In the genomic region with DNA sequence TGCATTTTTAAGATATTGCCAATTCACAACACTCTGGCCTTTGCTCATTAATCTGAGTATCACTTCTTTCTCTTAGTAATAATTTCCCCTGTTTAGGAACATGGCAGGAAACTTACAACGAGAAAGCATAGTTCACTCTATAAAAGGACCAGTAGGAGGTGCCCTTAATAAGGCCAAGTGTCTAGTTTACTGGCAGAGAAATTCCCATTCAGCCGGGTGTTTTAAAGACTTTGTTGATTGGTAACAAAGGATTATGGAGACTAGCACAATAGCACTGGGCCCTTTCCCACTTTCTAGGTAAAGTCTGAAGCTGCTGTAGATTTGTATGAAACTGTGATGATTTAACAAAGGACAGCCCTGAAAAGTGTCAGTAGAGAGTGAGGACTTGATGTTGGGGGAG, we compare ENCODE assay signal across 13 cellular contexts. TPM values are rescaled to one million over a fixed set of nuclear protein-coding genes. Genes with fewer than 3 reads are reported as not detected.
DNase-seq lines count a peak whose midpoint lies in the region; ATAC-seq, FAIRE-seq and TF ChIP-seq lines count a peak whose summit lies in the region.
"Had no signal": no experiment of that assay in that cellular context is flagged by ENCODE, and none has a peak within 500 bp of the region (broad histone marks: within the 10 kb centered on the region; RNA-seq: fewer than 3 reads in every experiment).

No MANE protein-coding gene starts in this region.

- no peak overlapping the region for H3K27ac Mint-ChIP-seq in neural crest cell (ENCODE audit: unreplicated experiment)
- H3K27ac Mint-ChIP-seq: activated B cell treated with CpG ODN at 0.5 μM for 24 hours; IgD-negative memory B cell; naive thymus-derived CD8-positive, alpha-beta T cell had no signal

- no peaks in the 10 kb centered on the region for H3K36me3 Mint-ChIP-seq in neural crest cell (ENCODE audit: low read depth)

- H3K27me3 Mint-ChIP-seq in neural crest cell (ENCODE audit: low read depth): peaks cover 2% of the 10 kb centered on the region

- ATAC-seq in GM19452 (IDR thresholded peaks at IDR 0.05; ENCODE audit: unreplicated experiment): no peak
- ATAC-seq: naive thymus-derived CD8-positive, alpha-beta T cell had no signal

- H3K27me3 ChIP-seq in GM06990 (replicated peaks; ENCODE audit: control insufficient read depth, insufficient read depth, low read length): no peaks in the 10 kb centered on the region

- no peak for FAIRE-seq in H54 (lab: Jason Lieb, UNC)

- H3K4me3 ChIP-seq in GM06990 (replicated peaks; ENCODE audit: low read depth, low read length): no peak overlapping the region
- H3K4me3 ChIP-seq: Peyer's patch had no signal

- TF ChIP-seq POLR2A in H54 (IDR thresholded peaks at IDR 0.05; ENCODE audit: low read depth, low read length): no peak

- no peaks in the 10 kb centered on the region for H3K9me3 Mint-ChIP-seq in neural crest cell
- H3K9me3 Mint-ChIP-seq: activated B cell treated with CpG ODN at 0.5 μM for 24 hours had no signal

- H3K4me3 Mint-ChIP-seq in neural crest cell: no peak overlapping the region
- H3K4me3 Mint-ChIP-seq: activated B cell treated with CpG ODN at 0.5 μM for 24 hours; IgD-negative memory B cell; naive thymus-derived CD8-positive, alpha-beta T cell had no signal

- no peak for DNase-seq in GM06990 (ENCODE audit: extremely low read depth, insufficient read length)
- peak; percentile 8 for DNase-seq in astrocyte of the hippocampus (ENCODE audit: low read depth, low spot score)
- DNase-seq in neural crest cell (ENCODE audit: low read depth, low spot score): no peak
- DNase-seq in H54 (ENCODE audit: insufficient read length, low spot score): no peak
- no peak for DNase-seq in activated CD4-positive, CD25-positive, alpha-beta regulatory T cell (lab: John Stamatoyannopoulos, UW)
- DNase-seq in activated naive CD4-positive, alpha-beta T cell treated with Interleukin-2 at 50 U/mL for 16 hours: no peak
- DNase-seq: activated B cell treated with CpG ODN at 0.5 μM for 24 hours; effector CD4-positive, alpha-beta T cell; naive thymus-derived CD8-positive, alpha-beta T cell; Peyer's patch had no signal

- peak; percentile 51 for TF ChIP-seq CTCF in GM06990 (IDR thresholded peaks at IDR 0.05; ENCODE audit: insufficient read depth, low read length, poor library complexity, severe bottlenecking)
- peak; percentile 23; the same call in 1 of the 2 replicates for TF ChIP-seq CTCF in LNCAP (IDR thresholded peaks at IDR 0.05)
- TF ChIP-seq CTCF in neural crest cell (conservative IDR thresholded peaks at IDR 0.05): peak; percentile 51

- H3K36me3 ChIP-seq in GM06990 (ENCODE audit: control insufficient read depth, insufficient read depth, low read length): no peaks in the 10 kb centered on the region
- H3K36me3 ChIP-seq: Peyer's patch had no signal

- H3K4me1 Mint-ChIP-seq in neural crest cell: peaks cover 31% of the 10 kb centered on the region
- H3K4me1 Mint-ChIP-seq: activated B cell treated with CpG ODN at 0.5 μM for 24 hours, IgD-negative memory B cell had no signal

RNA-seq across cellular contexts. Expression of a gene that starts 3.1 kb away (rescaled TPM):
- total RNA-seq in neural crest cell: 10.1 and 11.3 TPM in 2 replicates
- total RNA-seq: activated B cell treated with CpG ODN at 0.5 μM for 24 hours; naive thymus-derived CD8-positive, alpha-beta T cell had no signal
